Comparison of ENCODE assay signal across 15 cellular contexts in genomic region chr4:84238247-84239090, GRCh38.
DNase-seq lines count a peak whose midpoint lies in the region; ATAC-seq and TF ChIP-seq lines count a peak whose summit lies in the region.
"Had no signal": no experiment of that assay in that cellular context is flagged by ENCODE, and none has a peak within 500 bp of the region (broad histone marks: within the 10 kb centered on the region; RNA-seq: fewer than 3 reads in every experiment).

No MANE protein-coding gene starts in this region.

- H3K4me3 ChIP-seq in SK-N-MC = peak overlapping the region; percentile 25; the same call in 1 of the 2 replicates
- no peak overlapping the region for H3K4me3 ChIP-seq in fibroblast of mammary gland (ENCODE audit: control insufficient read depth, low read depth, low read length)
- H3K4me3 ChIP-seq: A549, pancreas had no signal

- no peak overlapping the region for H3K9ac ChIP-seq in SK-N-MC (ENCODE audit: insufficient read length)

- intact Hi-C loops in cardiac septum (cut with DNase I) = no loop called here

- H3K9me3 ChIP-seq in SK-N-MC (ENCODE audit: low read depth, low read length) = no peaks in the 10 kb centered on the region
- H3K9me3 ChIP-seq: A549, pancreas had no signal

- DNase-seq in AG08395 (ENCODE audit: low spot score) (peak; percentile 50), HS-5 (ENCODE audit: low read depth) (peak; percentile 78), SK-N-MC (ENCODE audit: low read depth, low spot score) (no peak), fibroblast of mammary gland (ENCODE audit: low read depth) (peak; percentile 82), occipital lobe (lab: John Stamatoyannopoulos, UW) (no peak), cardiac septum (ENCODE audit: low spot score) (no peak)
- no peak for DNase-seq in activated CD4-positive, alpha-beta T cell treated with anti-CD3 and anti-CD28 coated beads, Interleukin-2, amount 50 U/mL, for 4 hours
- DNase-seq: activated CD4-positive, alpha-beta T cell treated with anti-CD3 and anti-CD28 coated beads, Interleukin-2, amount 50 U/mL, for 48 hours; activated effector memory CD4-positive, alpha-beta T cell treated with Interleukin-2 at 50 U/mL for 16 hours; caudate nucleus; DND-41; NCI-H1694 treated with DMSO at 0.1 percent for 48 hours; pancreas had no signal

- TF ChIP-seq CTCF in fibroblast of mammary gland (conservative IDR thresholded peaks at IDR 0.05; ENCODE audit: control insufficient read depth, insufficient read depth, low read depth, low read length) = peak; percentile 16

- peak overlapping the region; percentile 47; the same call in 1 of the 2 replicates for H3K27ac ChIP-seq in SK-N-MC
- H3K27ac ChIP-seq: A549, pancreas had no signal

- no peak for ATAC-seq in GM19035 (IDR thresholded peaks at IDR 0.05; ENCODE audit: unreplicated experiment)
- ATAC-seq: A549 had no signal

- H3K36me3 ChIP-seq in SK-N-MC (ENCODE audit: insufficient read depth, low read length) = no peaks in the 10 kb centered on the region
- H3K36me3 ChIP-seq: pancreas had no signal

Comparison
In these comparisons a context has a peak if more than half of its experiments do, and no peak if none do; other contexts are left out.
1. DNase-seq: peak in AG08395 (single experiment), HS-5 (single experiment) and fibroblast of mammary gland (single experiment); none in SK-N-MC (single experiment), occipital lobe (single experiment), activated CD4-positive, alpha-beta T cell treated with anti-CD3 and anti-CD28 coated beads, Interleukin-2, amount 50 U/mL, for 4 hours (0 of 2) and cardiac septum (single experiment).